ENCODE assay signal across 18 cellular contexts in the genomic region with DNA sequence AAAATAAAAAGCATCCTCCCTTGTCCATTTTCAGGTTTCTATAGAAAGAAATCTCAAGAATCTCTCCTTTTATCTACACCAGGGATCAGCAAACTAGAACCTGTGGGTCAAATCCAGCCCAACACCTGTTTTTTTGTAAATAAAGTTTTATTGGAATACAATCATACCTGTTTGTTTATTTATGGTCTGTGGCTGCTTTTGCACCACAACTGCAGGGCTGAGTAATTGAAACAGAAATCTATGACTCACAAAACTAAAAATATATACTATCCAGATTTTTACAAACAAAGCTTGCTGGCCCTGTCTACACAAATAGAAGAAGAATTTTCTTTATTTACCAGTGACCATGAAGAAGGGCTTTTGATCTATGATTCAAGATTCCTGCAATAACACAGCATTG.
DNase-seq lines count a peak whose midpoint lies in the region; ATAC-seq and TF ChIP-seq lines count a peak whose summit lies in the region.
"Had no signal": no experiment of that assay in that cellular context is flagged by ENCODE, and none has a peak within 500 bp of the region (broad histone marks: within the 10 kb centered on the region; RNA-seq: fewer than 3 reads in every experiment).

No MANE protein-coding gene starts in this region.

- H3K27ac ChIP-seq in brain microvascular endothelial cell, result no peak overlapping the region
- no peak overlapping the region for H3K27ac ChIP-seq in adrenal gland
- H3K27ac ChIP-seq: transverse colon had no signal

- peak; percentile 57 for ATAC-seq in GM21381 (IDR thresholded peaks at IDR 0.05; ENCODE audit: unreplicated experiment)
- ATAC-seq in HG03442 (IDR thresholded peaks at IDR 0.05; ENCODE audit: unreplicated experiment), result peak; percentile 70
- no peak for ATAC-seq in T-cell (replicated peaks in 1 of 4)
- ATAC-seq: activated T-cell treated with anti-CD3 and anti-CD28 coated beads, Interleukin-2, amount 50 U/mL, for 72 hours had no signal

- TF ChIP-seq POLR2A in adrenal gland (IDR thresholded peaks at IDR 0.05), result no peak

- H3K36me3 ChIP-seq in brain microvascular endothelial cell (replicated peaks) (no peaks in the 10 kb centered on the region), adrenal gland (replicated peaks in 1 of 2) (no peaks in the 10 kb centered on the region)
- H3K36me3 ChIP-seq: transverse colon had no signal

- H3K27me3 ChIP-seq in brain microvascular endothelial cell (replicated peaks) (no peaks in the 10 kb centered on the region), adrenal gland (no peaks in the 10 kb centered on the region)
- H3K27me3 ChIP-seq: transverse colon had no signal

- H3K4me3 ChIP-seq in brain microvascular endothelial cell (ENCODE audit: low read depth, low read length) (no peak overlapping the region), adrenal gland (no peak overlapping the region)
- H3K4me3 ChIP-seq: transverse colon had no signal

- POLR2A ChIA-PET in T-cell (lab: Charles Lee), result no interaction called here

- no peak for TF ChIP-seq CTCF in brain microvascular endothelial cell (IDR thresholded peaks at IDR 0.05; ENCODE audit: low read depth, low read length, missing control alignments)
- no peak for TF ChIP-seq CTCF in glutamatergic neuron (IDR thresholded peaks at IDR 0.05; ENCODE audit: partially characterized antibody, unreplicated experiment)
- TF ChIP-seq CTCF in adrenal gland (IDR thresholded peaks at IDR 0.05), result no peak

- H3K4me3 Mint-ChIP-seq in glutamatergic neuron (ENCODE audit: unreplicated experiment) (no peak overlapping the region), T-cell (no peak overlapping the region)
- H3K4me3 Mint-ChIP-seq: activated T-cell treated with anti-CD3 and anti-CD28 coated beads, Interleukin-2, amount 50 U/mL, for 72 hours had no signal

- H3K27me3 Mint-ChIP-seq in glutamatergic neuron (ENCODE audit: unreplicated experiment) (no peaks in the 10 kb centered on the region), T-cell (peaks cover 12 to 23% of the 10 kb centered on the region in 2 donors)

- no peaks in the 10 kb centered on the region for H3K9me3 Mint-ChIP-seq in glutamatergic neuron (ENCODE audit: unreplicated experiment)
- H3K9me3 Mint-ChIP-seq in T-cell, result no peaks in the 10 kb centered on the region
- H3K9me3 Mint-ChIP-seq: activated T-cell treated with anti-CD3 and anti-CD28 coated beads, Interleukin-2, amount 50 U/mL, for 72 hours had no signal

- H3K36me3 Mint-ChIP-seq in glutamatergic neuron (ENCODE audit: unreplicated experiment) (no peaks in the 10 kb centered on the region), T-cell (no peaks in the 10 kb centered on the region)

- no peaks in the 10 kb centered on the region for H3K4me1 ChIP-seq in adrenal gland (replicated peaks in 1 of 2)
- H3K4me1 ChIP-seq: transverse colon had no signal

- peak; percentile 14 for DNase-seq in A172 (ENCODE audit: low spot score)
- DNase-seq in brain microvascular endothelial cell, result peak; percentile 10
- no peak for DNase-seq in glutamatergic neuron
- no peak for DNase-seq in T-cell
- no peak for DNase-seq in adrenal gland
- no peak for DNase-seq in NCI-H2171 treated with DMSO at 0.1 percent for 48 hours (lab: John Stamatoyannopoulos, UW)
- DNase-seq: activated CD4-positive, alpha-beta T cell treated with anti-CD3 and anti-CD28 coated beads for 48 hours; activated T-cell treated with anti-CD3 and anti-CD28 coated beads, Interleukin-2, amount 50 U/mL, for 72 hours; aorta; NCI-H1694; NCI-H510A; RPMI8226; stimulated activated CD4-positive, alpha-beta T cell treated with anti-CD3 and anti-CD28 coated beads, Interleukin-1b, Interleukin-23, amount 100 ng/mL, for 48 hours; T-helper 9 cell; transverse colon had no signal

- CTCF ChIA-PET in T-cell (lab: Charles Lee), result no interaction called here

- in situ Hi-C loops in brain microvascular endothelial cell (cut with HindIII; ENCODE audit: low pct_ligation_motif_present, low sequenced_read_pairs), result no loop called here

- H3K9me3 ChIP-seq in adrenal gland (replicated peaks in 1 of 3), result no peaks in the 10 kb centered on the region
- H3K9me3 ChIP-seq: transverse colon had no signal

- no peaks in the 10 kb centered on the region for H3K4me1 Mint-ChIP-seq in glutamatergic neuron (ENCODE audit: low read depth, unreplicated experiment)
- no peaks in the 10 kb centered on the region for H3K4me1 Mint-ChIP-seq in T-cell

- H3K27ac Mint-ChIP-seq in glutamatergic neuron (ENCODE audit: unreplicated experiment) (no peak overlapping the region), T-cell (no peak overlapping the region)
- H3K27ac Mint-ChIP-seq: activated T-cell treated with anti-CD3 and anti-CD28 coated beads, Interleukin-2, amount 50 U/mL, for 72 hours; progenitor cell of endocrine pancreas had no signal

- intact Hi-C loops in adrenal gland (cut with DNase I), result no loop called here

Comparison
In these comparisons a context has a peak if more than half of its experiments do, and no peak if none do; other contexts are left out.
1. DNase-seq: peak in A172 (single experiment) and brain microvascular endothelial cell (single experiment); none in glutamatergic neuron (single experiment), T-cell (0 of 34), adrenal gland (0 of 7) and NCI-H2171 treated with DMSO at 0.1 percent for 48 hours (single experiment).
2. ATAC-seq: peak in GM21381 (single experiment) and HG03442 (single experiment); none in T-cell (0 of 4).